Comparison of ENCODE assay signal across 8 cellular contexts in genomic region chr2:197310271-197310939, GRCh38. TPM values are rescaled to one million over a fixed set of nuclear protein-coding genes. Genes with fewer than 3 reads are reported as not detected.
A peak's percentile ranks its signal among the peaks of the same experiment; 100 is the strongest.
DNase-seq lines count a peak whose midpoint lies in the region; ATAC-seq and TF ChIP-seq lines count a peak whose summit lies in the region.

Gene ANKRD44 (minus strand): TSS chr2:197310780. CDS start chr2:197310604, 176 bp downstream.

- BruUV-seq in IMR-90 (replicated peaks; lab: Mats Ljungman, UMichigan), result no TSS peak

- dilution Hi-C loops in IMR-90 (cut with HindIII; ENCODE audit: low sequenced_read_pairs, unreplicated experiment), result no loop called here

- peak; percentile 61 for TF ChIP-seq CTCF in IMR-90 (conservative IDR thresholded peaks at IDR 0.05; ENCODE audit: low read depth, low read length)

- peak within 1 kb of the TSS; percentile 67 for H2BK5ac ChIP-seq in IMR-90 (ENCODE audit: low read depth, low read length, poor library complexity, severe bottlenecking)

- no peak within 1 kb of the TSS for H2AK5ac ChIP-seq in IMR-90 (ENCODE audit: low read depth, low read length)

- peak within 1 kb of the TSS; percentile 96 for H2AFZ ChIP-seq in IMR-90 (replicated peaks; ENCODE audit: low read length, poor library complexity)

- peak within 1 kb of the TSS; percentile 96 for H3K4me3 Mint-ChIP-seq in activated T-cell treated with anti-CD3 and anti-CD28 coated beads, Interleukin-2, amount 50 U/mL, for 24 hours

- H2BK20ac ChIP-seq in IMR-90 (ENCODE audit: low read depth, low read length), result 0 out of 2 replicates have a peak within 1 kb of the TSS, but pooled peaks have one; percentile 12

- H3K27ac Mint-ChIP-seq in activated T-cell treated with anti-CD3 and anti-CD28 coated beads, Interleukin-2, amount 50 U/mL, for 24 hours, result peak within 1 kb of the TSS; percentile 97

- H4K8ac ChIP-seq in IMR-90 (ENCODE audit: low read depth in 2 of 2, low read length in 2 of 2), result peak within 1 kb of the TSS in 1 of 2 experiments; percentile 58; a peak in 1 of 4 replicates

- peak within 1 kb of the TSS; percentile 5; the same call in 1 of the 2 replicates for H3K56ac ChIP-seq in IMR-90 (ENCODE audit: extremely low read depth, insufficient read depth, low read length)

- DNase-seq in DMS153 (lab: John Stamatoyannopoulos, UW), result peak; percentile 54
- peak; percentile 80 for DNase-seq in IMR-90
- peak; percentile 92 for DNase-seq in activated T-cell treated with anti-CD3 and anti-CD28 coated beads, Interleukin-2, amount 50 U/mL, for 24 hours
- DNase-seq in stimulated activated CD8-positive, alpha-beta memory T cell treated with anti-CD3 and anti-CD28 coated beads, Interleukin-7, amount 100 ng/mL, for 4 hours (ENCODE audit: low read depth in 2 of 2), result peak; percentile 79 to 89

- peak within 1 kb of the TSS; percentile 70 for H3K27ac ChIP-seq in IMR-90 (ENCODE audit: insufficient read depth, low read length)
- H3K27ac ChIP-seq in esophagus (ENCODE audit: low read depth in 2 of 2, low read length in 1 of 2), result peak within 1 kb of the TSS; percentile 81 to 89
- peak within 1 kb of the TSS; percentile 52 for H3K27ac ChIP-seq in muscle layer of duodenum (ENCODE audit: low read length)

- H3K14ac ChIP-seq in IMR-90 (replicated peaks; ENCODE audit: low read depth, low read length), result peak within 1 kb of the TSS; percentile 44

- intact Hi-C loops in IMR-90 (cut with micrococcal nuclease), result loop anchor here (2.0 to 10.0 kb wide), 4 partner anchors 67 to 296 kb away; no protein-coding TSS in a partner anchor

- H3K36me3 Mint-ChIP-seq in activated T-cell treated with anti-CD3 and anti-CD28 coated beads, Interleukin-2, amount 50 U/mL, for 24 hours (ENCODE audit: low read depth), result peaks cover 35% of the 10 kb centered on the region

- H3K4ac ChIP-seq in IMR-90 (ENCODE audit: low read depth, low read length), result peak within 1 kb of the TSS; percentile 60

- peak within 1 kb of the TSS; percentile 84 for H3K23ac ChIP-seq in IMR-90 (ENCODE audit: low read depth, low read length)

- peak; percentile 68 for ATAC-seq in GM21528 (IDR thresholded peaks at IDR 0.05; ENCODE audit: low FRiP score, unreplicated experiment)
- peak; percentile 94 for ATAC-seq in IMR-90 (ENCODE audit: low read depth)

- H3K9me3 Mint-ChIP-seq in activated T-cell treated with anti-CD3 and anti-CD28 coated beads, Interleukin-2, amount 50 U/mL, for 24 hours, result no peaks in the 10 kb centered on the region

- WGBS in IMR-90 (ENCODE audit: extremely low coverage in 2 of 2, insufficient read length in 1 of 2), 2 experiments, result 1% methylated on average over 23 of the region's 93 CpGs; no CpG with 5 or more reads in 1 of the 2 experiments
- 0 to 1% methylated on average over 56 to 93 of the region's 93 CpGs for WGBS in esophagus, 2 donors

- TF ChIP-seq POLR2A in IMR-90 (IDR thresholded peaks at IDR 0.05; ENCODE audit: low read depth, low read length), result no peak

- H4K20me1 ChIP-seq in IMR-90 (ENCODE audit: insufficient read depth, low read length), result no peaks in the 10 kb centered on the region

- peak within 1 kb of the TSS; percentile 98 for H3K4me3 ChIP-seq in IMR-90 (ENCODE audit: insufficient read depth, low read depth, low read length)
- peak within 1 kb of the TSS; percentile 74 to 87 for H3K4me3 ChIP-seq in esophagus (ENCODE audit: low read depth in 1 of 2, low read length in 2 of 2)
- H3K4me3 ChIP-seq in muscle layer of duodenum (ENCODE audit: low read depth in 1 of 2, low read length in 2 of 2), result peak within 1 kb of the TSS; percentile 65 to 76

- peak within 1 kb of the TSS; percentile 96 for H3K4me2 ChIP-seq in IMR-90 (ENCODE audit: low read depth, low read length)

- H3K27me3 ChIP-seq in IMR-90 (ENCODE audit: control insufficient read depth, insufficient read depth, low read length), result no peaks in the 10 kb centered on the region; the same call in 1 of the 2 replicates
- H3K27me3 ChIP-seq in esophagus (ENCODE audit: control insufficient read depth in 1 of 2, insufficient read depth in 2 of 2, low read length in 2 of 2), result no peaks in the 10 kb centered on the region
- no peaks in the 10 kb centered on the region for H3K27me3 ChIP-seq in muscle layer of duodenum (ENCODE audit: low read depth, low read length)

- H4K91ac ChIP-seq in IMR-90 (ENCODE audit: insufficient read depth, low read depth, low read length), result no peak within 1 kb of the TSS

- peaks cover 80% of the 10 kb centered on the region for H3K4me1 Mint-ChIP-seq in activated T-cell treated with anti-CD3 and anti-CD28 coated beads, Interleukin-2, amount 50 U/mL, for 24 hours (ENCODE audit: low read depth)

- H2BK120ac ChIP-seq in IMR-90 (ENCODE audit: low read depth, low read length), result peak within 1 kb of the TSS; percentile 56; the same call in 1 of the 2 replicates

- CTCF ChIA-PET in IMR-90 (lab: Yijun Ruan, JAX), result interaction anchor here (1.1 to 2.5 kb wide), 2 partner anchors 158 to 196 kb away, joined by 3 to 8 read pairs; no protein-coding TSS in a partner anchor

- POLR2A ChIA-PET in IMR-90 (lab: Charles Lee; ENCODE audit: unreplicated experiment), result no interaction called here

- H3K9me1 ChIP-seq in IMR-90 (ENCODE audit: insufficient read depth, low read length), result no peaks in the 10 kb centered on the region

- H4K5ac ChIP-seq in IMR-90 (ENCODE audit: low read depth, low read length), result peak within 1 kb of the TSS; percentile 45

- peaks cover 0 to 6% of the 10 kb centered on the region in 2 experiments; a peak in 1 of 4 replicates for H3K79me1 ChIP-seq in IMR-90 (ENCODE audit: low read depth in 1 of 2, low read length in 2 of 2)

- peak within 1 kb of the TSS; percentile 71 for H2AK9ac ChIP-seq in IMR-90 (replicated peaks; ENCODE audit: low read depth, low read length, poor library complexity)

- peak; percentile 73 for TF ChIP-seq RAD21 in IMR-90 (IDR thresholded peaks at IDR 0.05; ENCODE audit: low read length)

- H3K36me3 ChIP-seq in IMR-90 (ENCODE audit: control insufficient read depth, insufficient read depth, low read length) (no peaks in the 10 kb centered on the region), esophagus (ENCODE audit: control insufficient read depth in 2 of 2, insufficient read depth in 2 of 2, low read length in 1 of 2) (no peaks in the 10 kb centered on the region), muscle layer of duodenum (ENCODE audit: control insufficient read depth in 1 of 2, insufficient read depth in 2 of 2, low read length in 2 of 2) (no peaks in the 10 kb centered on the region)

- H3K27me3 Mint-ChIP-seq in activated T-cell treated with anti-CD3 and anti-CD28 coated beads, Interleukin-2, amount 50 U/mL, for 24 hours, result no peaks in the 10 kb centered on the region

- H3K9me3 ChIP-seq in IMR-90 (ENCODE audit: control insufficient read depth, insufficient read depth, low read length) (no peaks in the 10 kb centered on the region), esophagus (ENCODE audit: control insufficient read depth in 2 of 2, insufficient read depth in 1 of 2, low read depth in 1 of 2, low read length in 1 of 2) (no peaks in the 10 kb centered on the region), muscle layer of duodenum (ENCODE audit: control insufficient read depth in 1 of 2, low read length in 2 of 2) (no peaks in the 10 kb centered on the region)

- peak within 1 kb of the TSS; percentile 72 for H3K9ac ChIP-seq in IMR-90 (ENCODE audit: low read depth, low read length)

- H2BK15ac ChIP-seq in IMR-90 (ENCODE audit: low read depth, low read length), result no peak within 1 kb of the TSS

- H3K18ac ChIP-seq in IMR-90 (ENCODE audit: low read depth, low read length), result peak within 1 kb of the TSS; percentile 28; the same call in 1 of the 2 replicates

- in situ Hi-C loops in IMR-90 (cut with MboI; ENCODE audit: low sequenced_read_pairs), result loop anchor here (5.0 kb wide), 2 partner anchors 123 to 193 kb away; no protein-coding TSS in a partner anchor

- H3K4me1 ChIP-seq in IMR-90 (ENCODE audit: control insufficient read depth, insufficient read depth, low read length), result peaks cover 8% of the 10 kb centered on the region
- no peaks in the 10 kb centered on the region for H3K4me1 ChIP-seq in esophagus (ENCODE audit: control insufficient read depth in 2 of 2, insufficient read depth in 2 of 2, low read length in 1 of 2)
- H3K4me1 ChIP-seq in muscle layer of duodenum (ENCODE audit: control insufficient read depth in 1 of 2, insufficient read depth in 2 of 2, low read length in 2 of 2), result peaks cover 6 to 27% of the 10 kb centered on the region in 2 donors

TF ChIP-seq in IMR-90, 13 proteins besides CTCF, POLR2A, EP300 and RAD21 (continues in another document):
- TF ChIP-seq NFE2L2 (IDR thresholded peaks at IDR 0.05; ENCODE audit: low read depth, low read length) (no peak), RCOR1 (IDR thresholded peaks at IDR 0.05; ENCODE audit: insufficient replicate concordance, low read length) (no peak), FOS (IDR thresholded peaks at IDR 0.05; ENCODE audit: low read depth, low read length) (no peak), RFX5 (IDR thresholded peaks at IDR 0.05; ENCODE audit: low read depth, low read length) (no peak), MAFK (IDR thresholded peaks at IDR 0.05; ENCODE audit: low read depth, low read length) (no peak), MAZ (IDR thresholded peaks at IDR 0.05; ENCODE audit: borderline replicate concordance, low read depth, low read length) (peak; percentile 43; the same call in 1 of the 2 replicates), CEBPB (IDR thresholded peaks at IDR 0.05; ENCODE audit: low read depth, low read length) (no peak)

TF ChIP-seq in PFSK-1, 5 proteins besides CTCF, POLR2A, EP300 and RAD21 (continues in another document):
- TF ChIP-seq POLR2AphosphoS5 (IDR thresholded peaks at IDR 0.05; ENCODE audit: low read depth, low read length), result no peak
- TF ChIP-seq SIN3A (IDR thresholded peaks at IDR 0.05; ENCODE audit: borderline replicate concordance, insufficient read depth, low read length), result no peak

RNA-seq across cellular contexts. Expression of gene ANKRD44, which starts in this region (rescaled TPM):
- 11.7 and 15.6 TPM in 2 replicates for total RNA-seq in IMR-90 (2012; rRNA removed)
- polyA plus RNA-seq in IMR-90 (2012; rRNA removed) (5.2 and 22.8 TPM in 2 replicates), esophagus (1 to 10 TPM; 1.1 to 1.5 TPM)
- polyA plus RNA-seq in IMR-90 (2012; cell fraction: cytosol; rRNA removed), result 1.3 and 1.7 TPM in 2 replicates
- polyA plus RNA-seq in IMR-90 (2012; cell fraction: nucleus; rRNA removed; ENCODE audit: low replicate concordance), result 3.8 and 11.8 TPM in 2 replicates
- 5.7 TPM for polyA plus RNA-seq in PFSK-1 (2012; ENCODE audit: insufficient read length, low read depth)

Comparison
In these comparisons a context has a peak if more than half of its experiments do, and no peak if none do; other contexts are left out.
1. Peak in every context shown above with its lines: DNase-seq, ATAC-seq, H3K4me3 ChIP-seq and H3K27ac ChIP-seq.